Comparison of ENCODE assay signal across 1 cellular context in genomic region chr6:11258260-11259237, GRCh38.
TF ChIP-seq lines count a peak whose summit lies in the region.

No MANE protein-coding gene starts in this region.

TF ChIP-seq in HepG2, 621 proteins besides CTCF, POLR2A, EP300 and RAD21 (continued from another document and continues in another):
- no peak for TF ChIP-seq ZBTB7B (CRISPR knock-in tag; IDR thresholded peaks at IDR 0.05)
- TF ChIP-seq ZNF710 (CRISPR knock-in tag; IDR thresholded peaks at IDR 0.05; ENCODE audit: borderline replicate concordance) = no peak
- no peak for TF ChIP-seq ZNF512B (CRISPR knock-in tag; IDR thresholded peaks at IDR 0.05; ENCODE audit: borderline replicate concordance)
- no peak for TF ChIP-seq ZNF383 (CRISPR knock-in tag; IDR thresholded peaks at IDR 0.05; ENCODE audit: borderline replicate concordance)
- no peak for TF ChIP-seq RBFOX2 (IDR thresholded peaks at IDR 0.05; ENCODE audit: low read depth, low read length)
- TF ChIP-seq ZNF432 (CRISPR knock-in tag; IDR thresholded peaks at IDR 0.05; ENCODE audit: borderline replicate concordance) = no peak
- 0 out of 2 replicates have a peak, but pooled peaks have one; percentile 46 for TF ChIP-seq ZNF619 (CRISPR knock-in tag; IDR thresholded peaks at IDR 0.05)
- no peak for TF ChIP-seq ZNF10 (CRISPR knock-in tag; IDR thresholded peaks at IDR 0.05; ENCODE audit: borderline replicate concordance, low read depth)
- TF ChIP-seq, protein P1, sequence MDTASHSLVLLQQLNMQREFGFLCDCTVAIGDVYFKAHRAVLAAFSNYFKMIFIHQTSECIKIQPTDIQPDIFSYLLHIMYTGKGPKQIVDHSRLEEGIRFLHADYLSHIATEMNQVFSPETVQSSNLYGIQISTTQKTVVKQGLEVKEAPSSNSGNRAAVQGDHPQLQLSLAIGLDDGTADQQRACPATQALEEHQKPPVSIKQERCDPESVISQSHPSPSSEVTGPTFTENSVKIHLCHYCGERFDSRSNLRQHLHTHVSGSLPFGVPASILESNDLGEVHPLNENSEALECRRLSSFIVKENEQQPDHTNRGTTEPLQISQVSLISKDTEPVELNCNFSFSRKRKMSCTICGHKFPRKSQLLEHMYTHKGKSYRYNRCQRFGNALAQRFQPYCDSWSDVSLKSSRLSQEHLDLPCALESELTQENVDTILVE (CRISPR knock-in tag; IDR thresholded peaks at IDR 0.05) = no peak
- no peak for TF ChIP-seq PBX3 (CRISPR knock-in tag; IDR thresholded peaks at IDR 0.05; ENCODE audit: borderline replicate concordance)
- TF ChIP-seq ZFYVE20 (CRISPR knock-in tag; IDR thresholded peaks at IDR 0.05; ENCODE audit: borderline replicate concordance, low read depth) = no peak
- TF ChIP-seq, protein P2, sequence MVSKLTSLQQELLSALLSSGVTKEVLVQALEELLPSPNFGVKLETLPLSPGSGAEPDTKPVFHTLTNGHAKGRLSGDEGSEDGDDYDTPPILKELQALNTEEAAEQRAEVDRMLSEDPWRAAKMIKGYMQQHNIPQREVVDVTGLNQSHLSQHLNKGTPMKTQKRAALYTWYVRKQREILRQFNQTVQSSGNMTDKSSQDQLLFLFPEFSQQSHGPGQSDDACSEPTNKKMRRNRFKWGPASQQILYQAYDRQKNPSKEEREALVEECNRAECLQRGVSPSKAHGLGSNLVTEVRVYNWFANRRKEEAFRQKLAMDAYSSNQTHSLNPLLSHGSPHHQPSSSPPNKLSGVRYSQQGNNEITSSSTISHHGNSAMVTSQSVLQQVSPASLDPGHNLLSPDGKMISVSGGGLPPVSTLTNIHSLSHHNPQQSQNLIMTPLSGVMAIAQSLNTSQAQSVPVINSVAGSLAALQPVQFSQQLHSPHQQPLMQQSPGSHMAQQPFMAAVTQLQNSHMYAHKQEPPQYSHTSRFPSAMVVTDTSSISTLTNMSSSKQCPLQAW (CRISPR knock-in tag; IDR thresholded peaks at IDR 0.05) = 0 out of 2 replicates have a peak, but pooled peaks have one; percentile 44
- TF ChIP-seq GLI4 (CRISPR knock-in tag; IDR thresholded peaks at IDR 0.05; ENCODE audit: borderline replicate concordance) = 0 out of 2 replicates have a peak, but pooled peaks have one; percentile 72
- 0 out of 2 replicates have a peak, but pooled peaks have one; percentile 34 for TF ChIP-seq PPARG (CRISPR knock-in tag; conservative IDR thresholded peaks at IDR 0.05)
- TF ChIP-seq ZNF674 (CRISPR knock-in tag; IDR thresholded peaks at IDR 0.05; ENCODE audit: low read depth) = no peak
- TF ChIP-seq, protein P3, sequence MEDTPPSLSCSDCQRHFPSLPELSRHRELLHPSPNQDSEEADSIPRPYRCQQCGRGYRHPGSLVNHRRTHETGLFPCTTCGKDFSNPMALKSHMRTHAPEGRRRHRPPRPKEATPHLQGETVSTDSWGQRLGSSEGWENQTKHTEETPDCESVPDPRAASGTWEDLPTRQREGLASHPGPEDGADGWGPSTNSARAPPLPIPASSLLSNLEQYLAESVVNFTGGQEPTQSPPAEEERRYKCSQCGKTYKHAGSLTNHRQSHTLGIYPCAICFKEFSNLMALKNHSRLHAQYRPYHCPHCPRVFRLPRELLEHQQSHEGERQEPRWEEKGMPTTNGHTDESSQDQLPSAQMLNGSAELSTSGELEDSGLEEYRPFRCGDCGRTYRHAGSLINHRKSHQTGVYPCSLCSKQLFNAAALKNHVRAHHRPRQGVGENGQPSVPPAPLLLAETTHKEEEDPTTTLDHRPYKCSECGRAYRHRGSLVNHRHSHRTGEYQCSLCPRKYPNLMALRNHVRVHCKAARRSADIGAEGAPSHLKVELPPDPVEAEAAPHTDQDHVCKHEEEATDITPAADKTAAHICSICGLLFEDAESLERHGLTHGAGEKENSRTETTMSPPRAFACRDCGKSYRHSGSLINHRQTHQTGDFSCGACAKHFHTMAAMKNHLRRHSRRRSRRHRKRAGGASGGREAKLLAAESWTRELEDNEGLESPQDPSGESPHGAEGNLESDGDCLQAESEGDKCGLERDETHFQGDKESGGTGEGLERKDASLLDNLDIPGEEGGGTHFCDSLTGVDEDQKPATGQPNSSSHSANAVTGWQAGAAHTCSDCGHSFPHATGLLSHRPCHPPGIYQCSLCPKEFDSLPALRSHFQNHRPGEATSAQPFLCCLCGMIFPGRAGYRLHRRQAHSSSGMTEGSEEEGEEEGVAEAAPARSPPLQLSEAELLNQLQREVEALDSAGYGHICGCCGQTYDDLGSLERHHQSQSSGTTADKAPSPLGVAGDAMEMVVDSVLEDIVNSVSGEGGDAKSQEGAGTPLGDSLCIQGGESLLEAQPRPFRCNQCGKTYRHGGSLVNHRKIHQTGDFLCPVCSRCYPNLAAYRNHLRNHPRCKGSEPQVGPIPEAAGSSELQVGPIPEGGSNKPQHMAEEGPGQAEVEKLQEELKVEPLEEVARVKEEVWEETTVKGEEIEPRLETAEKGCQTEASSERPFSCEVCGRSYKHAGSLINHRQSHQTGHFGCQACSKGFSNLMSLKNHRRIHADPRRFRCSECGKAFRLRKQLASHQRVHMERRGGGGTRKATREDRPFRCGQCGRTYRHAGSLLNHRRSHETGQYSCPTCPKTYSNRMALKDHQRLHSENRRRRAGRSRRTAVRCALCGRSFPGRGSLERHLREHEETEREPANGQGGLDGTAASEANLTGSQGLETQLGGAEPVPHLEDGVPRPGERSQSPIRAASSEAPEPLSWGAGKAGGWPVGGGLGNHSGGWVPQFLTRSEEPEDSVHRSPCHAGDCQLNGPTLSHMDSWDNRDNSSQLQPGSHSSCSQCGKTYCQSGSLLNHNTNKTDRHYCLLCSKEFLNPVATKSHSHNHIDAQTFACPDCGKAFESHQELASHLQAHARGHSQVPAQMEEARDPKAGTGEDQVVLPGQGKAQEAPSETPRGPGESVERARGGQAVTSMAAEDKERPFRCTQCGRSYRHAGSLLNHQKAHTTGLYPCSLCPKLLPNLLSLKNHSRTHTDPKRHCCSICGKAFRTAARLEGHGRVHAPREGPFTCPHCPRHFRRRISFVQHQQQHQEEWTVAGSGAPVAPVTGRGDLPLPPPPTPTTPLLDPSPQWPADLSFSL (CRISPR knock-in tag; IDR thresholded peaks at IDR 0.05) = no peak
- TF ChIP-seq, protein P4, sequence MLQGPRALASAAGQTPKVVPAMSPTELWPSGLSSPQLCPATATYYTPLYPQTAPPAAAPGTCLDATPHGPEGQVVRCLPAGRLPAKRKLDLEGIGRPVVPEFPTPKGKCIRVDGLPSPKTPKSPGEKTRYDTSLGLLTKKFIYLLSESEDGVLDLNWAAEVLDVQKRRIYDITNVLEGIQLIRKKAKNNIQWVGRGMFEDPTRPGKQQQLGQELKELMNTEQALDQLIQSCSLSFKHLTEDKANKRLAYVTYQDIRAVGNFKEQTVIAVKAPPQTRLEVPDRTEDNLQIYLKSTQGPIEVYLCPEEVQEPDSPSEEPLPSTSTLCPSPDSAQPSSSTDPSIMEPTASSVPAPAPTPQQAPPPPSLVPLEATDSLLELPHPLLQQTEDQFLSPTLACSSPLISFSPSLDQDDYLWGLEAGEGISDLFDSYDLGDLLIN (CRISPR knock-in tag; IDR thresholded peaks at IDR 0.05; ENCODE audit: borderline replicate concordance) = no peak
- TF ChIP-seq ZNF724P (CRISPR knock-in tag; IDR thresholded peaks at IDR 0.05; ENCODE audit: borderline replicate concordance) = no peak
- peak; percentile 21; the same call in 1 of the 2 replicates for TF ChIP-seq RXRB (CRISPR knock-in tag; IDR thresholded peaks at IDR 0.05; ENCODE audit: borderline replicate concordance)
- TF ChIP-seq ZMYM4 (CRISPR knock-in tag; IDR thresholded peaks at IDR 0.05) = no peak
- TF ChIP-seq EED (CRISPR knock-in tag; IDR thresholded peaks at IDR 0.05) = no peak
- no peak for TF ChIP-seq SMYD3 (CRISPR knock-in tag; IDR thresholded peaks at IDR 0.05)
- no peak for TF ChIP-seq SMAD3 (CRISPR knock-in tag; IDR thresholded peaks at IDR 0.05)
- no peak for TF ChIP-seq HNRNPLL (IDR thresholded peaks at IDR 0.05; ENCODE audit: low read depth, low read length, poor library complexity, severe bottlenecking)
- TF ChIP-seq, protein P5, sequence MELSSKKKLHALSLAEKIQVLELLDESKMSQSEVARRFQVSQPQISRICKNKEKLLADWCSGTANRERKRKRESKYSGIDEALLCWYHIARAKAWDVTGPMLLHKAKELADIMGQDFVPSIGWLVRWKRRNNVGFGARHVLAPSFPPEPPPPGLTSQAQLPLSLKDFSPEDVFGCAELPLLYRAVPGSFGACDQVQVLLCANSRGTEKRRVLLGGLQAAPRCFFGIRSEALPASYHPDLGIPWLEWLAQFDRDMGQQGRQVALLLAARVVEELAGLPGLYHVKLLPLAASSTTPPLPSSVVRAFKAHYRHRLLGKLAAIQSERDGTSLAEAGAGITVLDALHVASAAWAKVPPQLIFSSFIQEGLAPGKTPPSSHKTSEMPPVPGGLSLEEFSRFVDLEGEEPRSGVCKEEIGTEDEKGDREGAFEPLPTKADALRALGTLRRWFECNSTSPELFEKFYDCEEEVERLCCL (CRISPR knock-in tag; IDR thresholded peaks at IDR 0.05; ENCODE audit: borderline replicate concordance) = no peak
- TF ChIP-seq ZNF841 (CRISPR knock-in tag; IDR thresholded peaks at IDR 0.05; ENCODE audit: borderline replicate concordance) = no peak
- TF ChIP-seq ZNF569 (CRISPR knock-in tag; IDR thresholded peaks at IDR 0.05; ENCODE audit: borderline replicate concordance) = no peak
- no peak for TF ChIP-seq ATAD3A (CRISPR knock-in tag; IDR thresholded peaks at IDR 0.05)
- TF ChIP-seq RBM22 (optimal IDR thresholded peaks at IDR 0.05; ENCODE audit: low read length) = no peak
- peak; percentile 31; the same call in 1 of the 2 replicates for TF ChIP-seq HNF4G (IDR thresholded peaks at IDR 0.05; ENCODE audit: borderline replicate concordance, low read depth, low read length)
- 0 out of 2 replicates have a peak, but pooled peaks have one; percentile 61 for TF ChIP-seq HNF4G (CRISPR knock-in tag; IDR thresholded peaks at IDR 0.05; ENCODE audit: borderline replicate concordance, low read depth)
- TF ChIP-seq ZNF292 (CRISPR knock-in tag; IDR thresholded peaks at IDR 0.05; ENCODE audit: borderline replicate concordance, low read depth) = peak; percentile 74; the same call in 1 of the 2 replicates
- TF ChIP-seq, protein P6, sequence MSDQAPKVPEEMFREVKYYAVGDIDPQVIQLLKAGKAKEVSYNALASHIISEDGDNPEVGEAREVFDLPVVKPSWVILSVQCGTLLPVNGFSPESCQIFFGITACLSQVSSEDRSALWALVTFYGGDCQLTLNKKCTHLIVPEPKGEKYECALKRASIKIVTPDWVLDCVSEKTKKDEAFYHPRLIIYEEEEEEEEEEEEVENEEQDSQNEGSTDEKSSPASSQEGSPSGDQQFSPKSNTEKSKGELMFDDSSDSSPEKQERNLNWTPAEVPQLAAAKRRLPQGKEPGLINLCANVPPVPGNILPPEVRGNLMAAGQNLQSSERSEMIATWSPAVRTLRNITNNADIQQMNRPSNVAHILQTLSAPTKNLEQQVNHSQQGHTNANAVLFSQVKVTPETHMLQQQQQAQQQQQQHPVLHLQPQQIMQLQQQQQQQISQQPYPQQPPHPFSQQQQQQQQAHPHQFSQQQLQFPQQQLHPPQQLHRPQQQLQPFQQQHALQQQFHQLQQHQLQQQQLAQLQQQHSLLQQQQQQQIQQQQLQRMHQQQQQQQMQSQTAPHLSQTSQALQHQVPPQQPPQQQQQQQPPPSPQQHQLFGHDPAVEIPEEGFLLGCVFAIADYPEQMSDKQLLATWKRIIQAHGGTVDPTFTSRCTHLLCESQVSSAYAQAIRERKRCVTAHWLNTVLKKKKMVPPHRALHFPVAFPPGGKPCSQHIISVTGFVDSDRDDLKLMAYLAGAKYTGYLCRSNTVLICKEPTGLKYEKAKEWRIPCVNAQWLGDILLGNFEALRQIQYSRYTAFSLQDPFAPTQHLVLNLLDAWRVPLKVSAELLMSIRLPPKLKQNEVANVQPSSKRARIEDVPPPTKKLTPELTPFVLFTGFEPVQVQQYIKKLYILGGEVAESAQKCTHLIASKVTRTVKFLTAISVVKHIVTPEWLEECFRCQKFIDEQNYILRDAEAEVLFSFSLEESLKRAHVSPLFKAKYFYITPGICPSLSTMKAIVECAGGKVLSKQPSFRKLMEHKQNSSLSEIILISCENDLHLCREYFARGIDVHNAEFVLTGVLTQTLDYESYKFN (CRISPR knock-in tag; conservative IDR thresholded peaks at IDR 0.05) = peak; percentile 44; the same call in 1 of the 2 replicates
- TF ChIP-seq RORA (CRISPR knock-in tag; IDR thresholded peaks at IDR 0.05) = no peak
